ENCODE assay signal across 1 cellular context in genomic region chr18:31510319-31510718, GRCh38.
TF ChIP-seq lines count a peak whose summit lies in the region.

No MANE protein-coding gene starts in this region.

TF ChIP-seq in HepG2, 621 proteins besides CTCF, POLR2A, EP300 and RAD21 (continued from another document):
- TF ChIP-seq ZNF407 (CRISPR knock-in tag; IDR thresholded peaks at IDR 0.05; ENCODE audit: not compliant biosample characterization) (no peak), RARA (CRISPR knock-in tag; IDR thresholded peaks at IDR 0.05) (0 out of 2 replicates have a peak, but pooled peaks have one; percentile 10), ISL2 (CRISPR knock-in tag; IDR thresholded peaks at IDR 0.05) (peak; percentile 44; the same call in 1 of the 2 replicates), ZNF362 (CRISPR knock-in tag; IDR thresholded peaks at IDR 0.05; ENCODE audit: borderline replicate concordance) (peak; percentile 88), ARID5B (CRISPR knock-in tag; IDR thresholded peaks at IDR 0.05) (peak; percentile 82), MEIS2 (CRISPR knock-in tag; IDR thresholded peaks at IDR 0.05) (0 out of 2 replicates have a peak, but pooled peaks have one; percentile 32), TRIM24 (CRISPR knock-in tag; IDR thresholded peaks at IDR 0.05) (no peak), THRA (CRISPR knock-in tag; IDR thresholded peaks at IDR 0.05; ENCODE audit: borderline replicate concordance) (peak; percentile 10; the same call in 1 of the 2 replicates), ATF3 (CRISPR knock-in tag; IDR thresholded peaks at IDR 0.05) (0 out of 2 replicates have a peak, but pooled peaks have one; percentile 43)
